In genomic region chr17:83032781-83033180, GRCh38 we compare ENCODE assay signal across 19 cellular contexts.
"Had no signal": no experiment of that assay in that cellular context is flagged by ENCODE, and none has a peak within 500 bp of the region (broad histone marks: within the 10 kb centered on the region; RNA-seq: fewer than 3 reads in every experiment).

No MANE protein-coding gene starts in this region.

- H3K27me3 ChIP-seq: foreskin keratinocyte, left lung, neural progenitor cell, upper lobe of right lung had no signal

- H3K27ac ChIP-seq: foreskin keratinocyte, left lung, neural progenitor cell, upper lobe of right lung had no signal

- H3K9me3 ChIP-seq: left lung, upper lobe of right lung had no signal

- H3K36me3 ChIP-seq: neural progenitor cell had no signal

- H3K4me3 Mint-ChIP-seq: activated B cell treated with CpG ODN at 0.5 μM for 24 hours; activated CD4-positive, alpha-beta T cell treated with anti-CD3 and anti-CD28 coated beads for 36 hours; activated naive CD4-positive, alpha-beta T cell treated with anti-CD3 and anti-CD28 coated beads, Interleukin-2, amount 10 ng/mL, durations not matched to agents 7 days and 5 days; activated naive CD8-positive, alpha-beta T cell treated with anti-CD3 and anti-CD28 coated beads, Interleukin-2, amount 50 U/mL, for 24 hours; activated T-cell treated with anti-CD3 and anti-CD28 coated beads, Interleukin-2, amount 50 U/mL, for 4 hours; naive thymus-derived CD4-positive, alpha-beta T cell; neural progenitor cell had no signal

- H3K27ac Mint-ChIP-seq: activated B cell treated with CpG ODN at 0.5 μM for 24 hours; activated CD4-positive, alpha-beta T cell treated with anti-CD3 and anti-CD28 coated beads for 36 hours; activated naive CD4-positive, alpha-beta T cell treated with anti-CD3 and anti-CD28 coated beads, Interleukin-2, amount 10 ng/mL, durations not matched to agents 7 days and 5 days; activated naive CD8-positive, alpha-beta T cell treated with anti-CD3 and anti-CD28 coated beads, Interleukin-2, amount 50 U/mL, for 24 hours; activated T-helper 2 cell treated with anti-CD3 and anti-CD28 coated beads, Interferon-gamma antibody, Interleukin-2, Interleukin-4, amounts not matched to agents 10 μg/mL and 5 μg/mL and 100 μg/mL, durations not matched to agents 14 hours and 24 hours and 36 hours; neural progenitor cell; progenitor cell of endocrine pancreas had no signal

- H3K9me3 Mint-ChIP-seq: activated B cell treated with CpG ODN at 0.5 μM for 24 hours; activated naive CD4-positive, alpha-beta T cell treated with anti-CD3 and anti-CD28 coated beads, Interleukin-2, amount 10 ng/mL, durations not matched to agents 7 days and 5 days; activated naive CD8-positive, alpha-beta T cell treated with anti-CD3 and anti-CD28 coated beads, Interleukin-2, amount 50 U/mL, for 24 hours; activated T-cell treated with anti-CD3 and anti-CD28 coated beads, Interleukin-2, amount 50 U/mL, for 4 hours; activated T-helper 2 cell treated with anti-CD3 and anti-CD28 coated beads, Interferon-gamma antibody, Interleukin-2, Interleukin-4, amounts not matched to agents 10 μg/mL and 5 μg/mL and 100 μg/mL, durations not matched to agents 14 hours and 24 hours and 36 hours; naive thymus-derived CD4-positive, alpha-beta T cell had no signal

- H3K27me3 Mint-ChIP-seq: activated B cell treated with CpG ODN at 0.5 μM for 24 hours; activated CD4-positive, alpha-beta T cell treated with anti-CD3 and anti-CD28 coated beads for 36 hours; activated naive CD4-positive, alpha-beta T cell treated with anti-CD3 and anti-CD28 coated beads, Interleukin-2, amount 10 ng/mL, durations not matched to agents 7 days and 5 days; activated naive CD8-positive, alpha-beta T cell treated with anti-CD3 and anti-CD28 coated beads, Interleukin-2, amount 50 U/mL, for 24 hours; naive thymus-derived CD4-positive, alpha-beta T cell; progenitor cell of endocrine pancreas had no signal

- DNase-seq: activated B cell treated with CpG ODN at 0.5 μM for 24 hours; activated CD4-positive, alpha-beta T cell treated with anti-CD3 and anti-CD28 coated beads for 36 hours; activated CD4-positive, alpha-beta T cell treated with anti-CD3 and anti-CD28 coated beads, Interleukin-2, amount 50 U/mL, for 4 hours; activated naive CD4-positive, alpha-beta T cell treated with anti-CD3 and anti-CD28 coated beads, Interleukin-2, amount 10 ng/mL, durations not matched to agents 7 days and 5 days; activated naive CD8-positive, alpha-beta T cell treated with anti-CD3 and anti-CD28 coated beads, Interleukin-2, amount 50 U/mL, for 24 hours; activated T-cell treated with anti-CD3 and anti-CD28 coated beads, Interleukin-2, amount 50 U/mL, for 4 hours; effector CD8-positive, alpha-beta T cell; foreskin keratinocyte; naive thymus-derived CD4-positive, alpha-beta T cell; retina; stimulated activated CD4-positive, alpha-beta T cell treated with anti-CD3 and anti-CD28 coated beads, Interleukin-4, amount 100 ng/mL, for 24 hours; stimulated activated naive CD4-positive, alpha-beta T cell treated with Interleukin-2 at 50 U/mL for 16 hours; T-helper 1 cell; upper lobe of right lung had no signal

- H3K4me1 ChIP-seq: foreskin keratinocyte, left lung, upper lobe of right lung had no signal

- H3K4me1 Mint-ChIP-seq: activated B cell treated with CpG ODN at 0.5 μM for 24 hours; activated CD4-positive, alpha-beta T cell treated with anti-CD3 and anti-CD28 coated beads for 36 hours; activated naive CD4-positive, alpha-beta T cell treated with anti-CD3 and anti-CD28 coated beads, Interleukin-2, amount 10 ng/mL, durations not matched to agents 7 days and 5 days had no signal

- ATAC-seq: activated CD4-positive, alpha-beta T cell treated with anti-CD3 and anti-CD28 coated beads for 36 hours; activated naive CD8-positive, alpha-beta T cell treated with anti-CD3 and anti-CD28 coated beads, Interleukin-2, amount 50 U/mL, for 24 hours; activated T-cell treated with anti-CD3 and anti-CD28 coated beads, Interleukin-2, amount 50 U/mL, for 4 hours; foreskin keratinocyte; left lung; naive thymus-derived CD4-positive, alpha-beta T cell; upper lobe of right lung had no signal

- H3K4me3 ChIP-seq: left lung, lung, neural progenitor cell, upper lobe of right lung had no signal
